1 cellular context compared by ENCODE assay signal in the genomic region with DNA sequence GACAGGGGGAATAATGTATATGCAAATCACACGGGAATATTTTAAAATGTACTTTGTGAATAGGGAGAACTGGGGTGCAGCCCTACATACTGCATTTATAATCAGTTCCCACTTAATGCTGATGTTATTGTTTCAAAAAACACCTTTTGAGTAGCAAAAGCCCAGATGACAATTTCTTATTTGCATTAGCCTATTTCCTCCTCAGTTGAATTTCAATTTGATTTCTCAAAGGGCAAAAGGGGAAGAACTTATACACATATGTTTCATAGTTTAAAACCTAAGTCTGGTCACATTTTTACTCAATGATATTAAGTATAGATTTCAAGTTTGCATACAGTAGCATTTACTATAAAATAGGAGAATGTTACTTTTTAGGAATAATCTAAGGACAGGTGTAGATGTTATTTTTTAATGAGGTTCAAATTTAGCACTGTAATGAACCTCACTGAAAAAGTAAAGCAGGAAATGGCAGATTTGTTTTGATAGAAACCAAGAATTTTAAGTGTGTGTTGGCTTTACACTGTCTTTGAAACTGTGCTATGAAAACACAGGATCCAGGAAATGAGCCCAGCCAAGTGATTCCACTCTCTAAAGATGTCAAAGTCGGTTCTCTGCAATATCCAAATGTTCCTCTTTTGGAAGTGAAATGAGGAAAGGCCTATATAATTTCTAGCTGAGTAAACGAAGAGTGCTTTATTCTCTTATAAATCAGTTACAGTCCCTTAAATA.
TF ChIP-seq lines count a peak whose summit lies in the region.

No MANE protein-coding gene starts in this region.

TF ChIP-seq in GM12878, 131 proteins besides CTCF, POLR2A, EP300 and RAD21 (continued from another document):
- TF ChIP-seq, protein P1, sequence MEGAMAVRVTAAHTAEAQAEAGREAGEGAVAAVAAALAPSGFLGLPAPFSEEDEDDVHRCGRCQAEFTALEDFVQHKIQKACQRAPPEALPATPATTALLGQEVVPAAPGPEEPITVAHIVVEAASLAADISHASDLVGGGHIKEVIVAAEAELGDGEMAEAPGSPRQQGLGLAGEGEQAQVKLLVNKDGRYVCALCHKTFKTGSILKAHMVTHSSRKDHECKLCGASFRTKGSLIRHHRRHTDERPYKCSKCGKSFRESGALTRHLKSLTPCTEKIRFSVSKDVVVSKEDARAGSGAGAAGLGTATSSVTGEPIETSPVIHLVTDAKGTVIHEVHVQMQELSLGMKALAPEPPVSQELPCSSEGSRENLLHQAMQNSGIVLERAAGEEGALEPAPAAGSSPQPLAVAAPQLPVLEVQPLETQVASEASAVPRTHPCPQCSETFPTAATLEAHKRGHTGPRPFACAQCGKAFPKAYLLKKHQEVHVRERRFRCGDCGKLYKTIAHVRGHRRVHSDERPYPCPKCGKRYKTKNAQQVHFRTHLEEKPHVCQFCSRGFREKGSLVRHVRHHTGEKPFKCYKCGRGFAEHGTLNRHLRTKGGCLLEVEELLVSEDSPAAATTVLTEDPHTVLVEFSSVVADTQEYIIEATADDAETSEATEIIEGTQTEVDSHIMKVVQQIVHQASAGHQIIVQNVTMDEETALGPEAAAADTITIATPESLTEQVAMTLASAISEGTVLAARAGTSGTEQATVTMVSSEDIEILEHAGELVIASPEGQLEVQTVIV (IDR thresholded peaks at IDR 0.05; ENCODE audit: borderline replicate concordance, partially characterized antibody) = no peak
- TF ChIP-seq PBX3 (IDR thresholded peaks at IDR 0.05; ENCODE audit: insufficient replicate concordance, low read depth, low read length) (no peak), HDAC2 (IDR thresholded peaks at IDR 0.05) (no peak), POLR2AphosphoS2 (IDR thresholded peaks at IDR 0.05; ENCODE audit: low read depth, low read length) (no peak), CEBPZ (IDR thresholded peaks at IDR 0.05; ENCODE audit: low read depth, low read length) (no peak), RBBP5 (conservative IDR thresholded peaks at IDR 0.05) (0 out of 2 replicates have a peak, but pooled peaks have one; percentile 59), IKZF2 (IDR thresholded peaks at IDR 0.05) (0 out of 4 replicates have a peak, but pooled peaks have one; percentile 34 to 41), JUND (IDR thresholded peaks at IDR 0.05; ENCODE audit: low read depth, low read length) (no peak), EZH2 (IDR thresholded peaks at IDR 0.05; ENCODE audit: borderline replicate concordance, control insufficient read depth, low read depth, low read length) (no peak), HSF1 (IDR thresholded peaks at IDR 0.05; ENCODE audit: low read depth, low read length) (no peak), FOXK2 (IDR thresholded peaks at IDR 0.05) (no peak), GATAD2B (conservative IDR thresholded peaks at IDR 0.05; ENCODE audit: low read depth) (no peak), SPI1 (IDR thresholded peaks at IDR 0.05; ENCODE audit: borderline replicate concordance, insufficient read depth, low read depth, low read length) (no peak), REST (IDR thresholded peaks at IDR 0.05; ENCODE audit: low read depth, low read length) (no peak), STAT3 (IDR thresholded peaks at IDR 0.05; ENCODE audit: low read depth, low read length) (no peak), TBL1XR1 (IDR thresholded peaks at IDR 0.05; ENCODE audit: low read depth, low read length) (no peak), BMI1 (IDR thresholded peaks at IDR 0.05; ENCODE audit: borderline replicate concordance) (0 out of 2 replicates have a peak, but pooled peaks have one; percentile 12), NBN (IDR thresholded peaks at IDR 0.05) (no peak), NFYA (IDR thresholded peaks at IDR 0.05; ENCODE audit: borderline replicate concordance, low read depth, low read length) (no peak), MTA2 (IDR thresholded peaks at IDR 0.05; ENCODE audit: low read depth) (peak; percentile 19; the same call in 1 of the 2 replicates), HCFC1 (IDR thresholded peaks at IDR 0.05; ENCODE audit: low read length) (no peak), SMAD5 (IDR thresholded peaks at IDR 0.05; ENCODE audit: low read depth) (no peak)
- TF ChIP-seq, protein P2, sequence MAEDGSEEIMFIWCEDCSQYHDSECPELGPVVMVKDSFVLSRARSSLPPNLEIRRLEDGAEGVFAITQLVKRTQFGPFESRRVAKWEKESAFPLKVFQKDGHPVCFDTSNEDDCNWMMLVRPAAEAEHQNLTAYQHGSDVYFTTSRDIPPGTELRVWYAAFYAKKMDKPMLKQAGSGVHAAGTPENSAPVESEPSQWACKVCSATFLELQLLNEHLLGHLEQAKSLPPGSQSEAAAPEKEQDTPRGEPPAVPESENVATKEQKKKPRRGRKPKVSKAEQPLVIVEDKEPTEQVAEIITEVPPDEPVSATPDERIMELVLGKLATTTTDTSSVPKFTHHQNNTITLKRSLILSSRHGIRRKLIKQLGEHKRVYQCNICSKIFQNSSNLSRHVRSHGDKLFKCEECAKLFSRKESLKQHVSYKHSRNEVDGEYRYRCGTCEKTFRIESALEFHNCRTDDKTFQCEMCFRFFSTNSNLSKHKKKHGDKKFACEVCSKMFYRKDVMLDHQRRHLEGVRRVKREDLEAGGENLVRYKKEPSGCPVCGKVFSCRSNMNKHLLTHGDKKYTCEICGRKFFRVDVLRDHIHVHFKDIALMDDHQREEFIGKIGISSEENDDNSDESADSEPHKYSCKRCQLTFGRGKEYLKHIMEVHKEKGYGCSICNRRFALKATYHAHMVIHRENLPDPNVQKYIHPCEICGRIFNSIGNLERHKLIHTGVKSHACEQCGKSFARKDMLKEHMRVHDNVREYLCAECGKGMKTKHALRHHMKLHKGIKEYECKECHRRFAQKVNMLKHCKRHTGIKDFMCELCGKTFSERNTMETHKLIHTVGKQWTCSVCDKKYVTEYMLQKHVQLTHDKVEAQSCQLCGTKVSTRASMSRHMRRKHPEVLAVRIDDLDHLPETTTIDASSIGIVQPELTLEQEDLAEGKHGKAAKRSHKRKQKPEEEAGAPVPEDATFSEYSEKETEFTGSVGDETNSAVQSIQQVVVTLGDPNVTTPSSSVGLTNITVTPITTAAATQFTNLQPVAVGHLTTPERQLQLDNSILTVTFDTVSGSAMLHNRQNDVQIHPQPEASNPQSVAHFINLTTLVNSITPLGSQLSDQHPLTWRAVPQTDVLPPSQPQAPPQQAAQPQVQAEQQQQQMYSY (CRISPR knock-in tag; IDR thresholded peaks at IDR 0.05) = no peak
- TF ChIP-seq, protein P3, sequence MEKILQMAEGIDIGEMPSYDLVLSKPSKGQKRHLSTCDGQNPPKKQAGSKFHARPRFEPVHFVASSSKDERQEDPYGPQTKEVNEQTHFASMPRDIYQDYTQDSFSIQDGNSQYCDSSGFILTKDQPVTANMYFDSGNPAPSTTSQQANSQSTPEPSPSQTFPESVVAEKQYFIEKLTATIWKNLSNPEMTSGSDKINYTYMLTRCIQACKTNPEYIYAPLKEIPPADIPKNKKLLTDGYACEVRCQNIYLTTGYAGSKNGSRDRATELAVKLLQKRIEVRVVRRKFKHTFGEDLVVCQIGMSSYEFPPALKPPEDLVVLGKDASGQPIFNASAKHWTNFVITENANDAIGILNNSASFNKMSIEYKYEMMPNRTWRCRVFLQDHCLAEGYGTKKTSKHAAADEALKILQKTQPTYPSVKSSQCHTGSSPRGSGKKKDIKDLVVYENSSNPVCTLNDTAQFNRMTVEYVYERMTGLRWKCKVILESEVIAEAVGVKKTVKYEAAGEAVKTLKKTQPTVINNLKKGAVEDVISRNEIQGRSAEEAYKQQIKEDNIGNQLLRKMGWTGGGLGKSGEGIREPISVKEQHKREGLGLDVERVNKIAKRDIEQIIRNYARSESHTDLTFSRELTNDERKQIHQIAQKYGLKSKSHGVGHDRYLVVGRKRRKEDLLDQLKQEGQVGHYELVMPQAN (conservative IDR thresholded peaks at IDR 0.05) = no peak
